10 cellular contexts compared by ENCODE assay signal in the genomic region with DNA sequence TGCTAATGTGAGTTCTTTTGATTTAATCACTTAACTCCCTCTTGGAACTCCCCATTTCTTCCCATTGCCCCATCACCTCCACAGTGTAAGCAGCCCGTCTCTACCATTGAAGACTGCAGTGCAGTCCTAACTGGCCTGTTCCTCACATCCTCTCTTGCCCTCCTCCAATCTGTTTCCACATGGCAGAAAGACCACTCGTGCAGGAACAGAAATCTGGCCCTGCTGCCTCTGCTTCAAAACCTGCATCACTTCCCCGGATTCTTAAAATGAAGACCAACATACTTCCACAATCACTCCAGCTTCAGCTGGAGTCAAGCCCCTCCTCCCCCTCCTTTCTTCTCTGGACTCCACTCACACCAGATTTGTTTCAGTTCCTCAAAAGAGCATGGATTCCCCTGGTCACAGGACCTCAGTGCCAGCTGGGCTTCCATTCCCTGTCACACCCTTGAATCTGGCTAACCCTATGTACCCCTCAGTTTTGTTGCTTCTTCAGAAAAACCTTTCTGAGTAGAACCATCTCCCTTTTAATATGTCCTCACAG.
DNase-seq lines count a peak whose midpoint lies in the region; ATAC-seq and TF ChIP-seq lines count a peak whose summit lies in the region.
"Had no signal": no experiment of that assay in that cellular context is flagged by ENCODE, and none has a peak within 500 bp of the region (broad histone marks: within the 10 kb centered on the region; RNA-seq: fewer than 3 reads in every experiment).

No MANE protein-coding gene starts in this region.

- H3K79me2 ChIP-seq in fibroblast of lung (ENCODE audit: control insufficient read depth, insufficient read depth, low read length): no peaks in the 10 kb centered on the region

- H3K36me3 Mint-ChIP-seq in nephron (ENCODE audit: low read depth) (no peaks in the 10 kb centered on the region), mesothelial cell of epicardium (no peaks in the 10 kb centered on the region)
- H3K36me3 Mint-ChIP-seq: CD4-positive, CD25-positive, alpha-beta regulatory T cell had no signal

- TF ChIP-seq CTCF in NB4 (IDR thresholded peaks at IDR 0.05; ENCODE audit: low read depth, low read length) (no peak), fibroblast of lung (conservative IDR thresholded peaks at IDR 0.05 in 1 of 2, IDR thresholded peaks at IDR 0.05 in 1 of 2; ENCODE audit: low read depth in 1 of 2, low read length in 2 of 2) (no peak), nephron (IDR thresholded peaks at IDR 0.05; ENCODE audit: unreplicated experiment in 3 of 3) (no peak), upper lobe of right lung (IDR thresholded peaks at IDR 0.05) (no peak), mesothelial cell of epicardium (IDR thresholded peaks at IDR 0.05; ENCODE audit: unreplicated experiment) (no peak)

- peak overlapping the region; percentile 20 for H2AFZ ChIP-seq in fibroblast of lung (ENCODE audit: low read length)

- DNase-seq in NB4 (ENCODE audit: low read depth) (peak; percentile 5), fibroblast of lung (ENCODE audit: low read depth in 2 of 2) (no peak), upper lobe of right lung (no peak), mesothelial cell of epicardium (ENCODE audit: low spot score in 2 of 2, unreplicated experiment in 2 of 2) (no peak)
- DNase-seq: activated effector memory CD4-positive, alpha-beta T cell treated with Interleukin-2 at 50 U/mL for 16 hours; stimulated activated CD4-positive, alpha-beta T cell treated with anti-CD3 and anti-CD28 coated beads, Interleukin-12 subunit alpha, Interleukin-12 subunit beta, amount 100 ng/mL, for 4 hours had no signal

- H3K4me3 ChIP-seq in NB4 (ENCODE audit: low read depth, low read length) (no peak overlapping the region), fibroblast of lung (replicated peaks in 1 of 4; ENCODE audit: control extremely low read depth in 1 of 4, insufficient read depth in 1 of 4, low read depth in 3 of 4, low read length in 4 of 4) (no peak overlapping the region), upper lobe of right lung (no peak overlapping the region)

- no peaks in the 10 kb centered on the region for H3K27me3 ChIP-seq in fibroblast of lung (ENCODE audit: control insufficient read depth, insufficient read depth, low read length)
- no peaks in the 10 kb centered on the region for H3K27me3 ChIP-seq in upper lobe of right lung

- H3K9me3 Mint-ChIP-seq in nephron: peaks cover 2% of the 10 kb centered on the region
- H3K9me3 Mint-ChIP-seq in mesothelial cell of epicardium: peaks cover 4% of the 10 kb centered on the region

- H3K9ac ChIP-seq in fibroblast of lung (ENCODE audit: insufficient read depth, low read length): no peak overlapping the region

- intact Hi-C loops in upper lobe of right lung (cut with DNase I): no loop called here

- H4K20me1 ChIP-seq in fibroblast of lung (ENCODE audit: control insufficient read depth, extremely low read depth, insufficient read depth, low read length): no peaks in the 10 kb centered on the region

- H3K27ac Mint-ChIP-seq in nephron: peak overlapping the region; percentile 0 to 60 (median 7)
- H3K27ac Mint-ChIP-seq in mesothelial cell of epicardium: no peak overlapping the region
- H3K27ac Mint-ChIP-seq: CD4-positive, CD25-positive, alpha-beta regulatory T cell had no signal

- ATAC-seq in upper lobe of right lung: peak; percentile 86
- no peak for ATAC-seq in HG02642 (IDR thresholded peaks at IDR 0.05; ENCODE audit: poor library complexity, unreplicated experiment)
- ATAC-seq in GM19397 (IDR thresholded peaks at IDR 0.05; ENCODE audit: unreplicated experiment): no peak

- H3K36me3 ChIP-seq in fibroblast of lung (ENCODE audit: control insufficient read depth, insufficient read depth, low read length): no peaks in the 10 kb centered on the region
- no peaks in the 10 kb centered on the region for H3K36me3 ChIP-seq in upper lobe of right lung

- peaks cover 24% of the 10 kb centered on the region for H3K4me1 Mint-ChIP-seq in nephron
- H3K4me1 Mint-ChIP-seq in mesothelial cell of epicardium: no peaks in the 10 kb centered on the region
- H3K4me1 Mint-ChIP-seq: CD4-positive, CD25-positive, alpha-beta regulatory T cell had no signal

- no peaks in the 10 kb centered on the region for H3K27me3 Mint-ChIP-seq in nephron (ENCODE audit: low read depth)
- H3K27me3 Mint-ChIP-seq in mesothelial cell of epicardium (ENCODE audit: low read depth): no peaks in the 10 kb centered on the region

- H3K4me1 ChIP-seq in fibroblast of lung (ENCODE audit: control insufficient read depth, extremely low read depth, insufficient read depth, low read length): no peaks in the 10 kb centered on the region
- peaks cover 4% of the 10 kb centered on the region for H3K4me1 ChIP-seq in upper lobe of right lung

- H3K4me3 Mint-ChIP-seq in nephron (no peak overlapping the region), mesothelial cell of epicardium (no peak overlapping the region)
- H3K4me3 Mint-ChIP-seq: CD4-positive, CD25-positive, alpha-beta regulatory T cell had no signal

- no peak overlapping the region for H3K4me2 ChIP-seq in fibroblast of lung (ENCODE audit: extremely low read depth, insufficient read depth, low read length)

- no peak for TF ChIP-seq POLR2A in NB4 (IDR thresholded peaks at IDR 0.05; ENCODE audit: extremely low read depth, insufficient read length)

- H3K27ac ChIP-seq in fibroblast of lung (ENCODE audit: insufficient read depth, low read length): no peak overlapping the region
- H3K27ac ChIP-seq in upper lobe of right lung: no peak overlapping the region

- H3K9me3 ChIP-seq in fibroblast of lung (ENCODE audit: control insufficient read depth, insufficient read depth, low read depth, low read length) (no peaks in the 10 kb centered on the region), upper lobe of right lung (no peaks in the 10 kb centered on the region)
